9 cellular contexts compared by ENCODE assay signal in genomic region chr5:81849769-81850367, GRCh38.
DNase-seq lines count a peak whose midpoint lies in the region; ATAC-seq and TF ChIP-seq lines count a peak whose summit lies in the region.
"Had no signal": no experiment of that assay in that cellular context is flagged by ENCODE, and none has a peak within 500 bp of the region (broad histone marks: within the 10 kb centered on the region; RNA-seq: fewer than 3 reads in every experiment).

No MANE protein-coding gene starts in this region.

- no peak overlapping the region for H3K4me3 Mint-ChIP-seq in chondrocyte (ENCODE audit: unreplicated experiment)

- H3K79me2 ChIP-seq in neural cell (replicated peaks; ENCODE audit: insufficient read depth, low read length): no peaks in the 10 kb centered on the region

- H3K36me3 ChIP-seq in left ventricle myocardium inferior: no peaks in the 10 kb centered on the region
- no peaks in the 10 kb centered on the region for H3K36me3 ChIP-seq in neural cell (ENCODE audit: insufficient read depth, low read length)

- peaks cover 8% of the 10 kb centered on the region for H3F3A ChIP-seq in neural cell (ENCODE audit: insufficient read depth, low read length, poor library complexity, severe bottlenecking)

- H3K9ac ChIP-seq in neural cell (ENCODE audit: low read length): peak overlapping the region; percentile 50

- no peak overlapping the region for H3K4me2 ChIP-seq in neural cell (ENCODE audit: low read length)

- peaks cover 46% of the 10 kb centered on the region for H3K4me1 Mint-ChIP-seq in chondrocyte (ENCODE audit: low read depth)

- H3K27me3 ChIP-seq in left ventricle myocardium inferior (ENCODE audit: low read depth): no peaks in the 10 kb centered on the region
- no peaks in the 10 kb centered on the region for H3K27me3 ChIP-seq in neural cell (ENCODE audit: insufficient read depth, low read depth, low read length)

- H3K9me3 Mint-ChIP-seq in chondrocyte (ENCODE audit: low read depth): no peaks in the 10 kb centered on the region

- H3K9me3 ChIP-seq in left ventricle myocardium inferior (replicated peaks) (no peaks in the 10 kb centered on the region), neural cell (ENCODE audit: low read length) (no peaks in the 10 kb centered on the region)

- TF ChIP-seq CTCF in left ventricle myocardium inferior (IDR thresholded peaks at IDR 0.05; ENCODE audit: borderline replicate concordance) (no peak), chondrocyte (IDR thresholded peaks at IDR 0.05) (no peak), neural cell (IDR thresholded peaks at IDR 0.05; ENCODE audit: poor library complexity, severe bottlenecking) (no peak)

- ATAC-seq in left cardiac atrium (no peak), HG03025 (IDR thresholded peaks at IDR 0.05; ENCODE audit: low FRiP score, unreplicated experiment) (no peak)

- intact Hi-C loops in left ventricle myocardium inferior (cut with micrococcal nuclease): loop anchor here (5.0 to 10.0 kb wide), 3 partner anchors 63 to 343 kb away; partner anchors contain the start of gene ATG10
- intact Hi-C loops in left cardiac atrium (cut with DNase I): loop anchor here (2.0 to 10.0 kb wide), 4 partner anchors 61 to 425 kb away; partner anchors contain the start of genes ATG10 (in 1 of the 2) and SSBP2 (in 1 of the 2)

- TF ChIP-seq EP300 in neural cell (conservative IDR thresholded peaks at IDR 0.05; ENCODE audit: poor library complexity, severe bottlenecking): no peak

- H2AFZ ChIP-seq in neural cell (ENCODE audit: low read depth, low read length): no peak overlapping the region

- DNase-seq in left ventricle myocardium inferior (no peak), left cardiac atrium (no peak), chondrocyte (ENCODE audit: low spot score) (no peak), NCI-H1092 (lab: John Stamatoyannopoulos, UW) (no peak), NK-92 (lab: John Stamatoyannopoulos, UW; ENCODE audit: unreplicated experiment) (no peak), NCI-H510A treated with DMSO at 0.1 percent for 48 hours (lab: John Stamatoyannopoulos, UW) (no peak)
- DNase-seq: activated CD4-positive, CD25-positive, alpha-beta regulatory T cell treated with anti-CD3 and anti-CD28 coated beads, Interleukin-2, amount 50 U/mL, for 72 hours had no signal

- no peak for TF ChIP-seq RAD21 in neural cell (conservative IDR thresholded peaks at IDR 0.05)

- no peaks in the 10 kb centered on the region for H3K9me2 ChIP-seq in neural cell (ENCODE audit: insufficient read depth, low read length)

- no peaks in the 10 kb centered on the region for H3K27me3 Mint-ChIP-seq in chondrocyte (ENCODE audit: low read depth)

- peak overlapping the region; percentile 93 for H3K27ac Mint-ChIP-seq in chondrocyte (ENCODE audit: unreplicated experiment)

- no peak overlapping the region for H3K4me3 ChIP-seq in left ventricle myocardium inferior
- H3K4me3 ChIP-seq in neural cell (ENCODE audit: low read length): no peak overlapping the region

- no peaks in the 10 kb centered on the region for H3K36me3 Mint-ChIP-seq in chondrocyte (ENCODE audit: low read depth)

- H3K4me1 ChIP-seq in left ventricle myocardium inferior: peaks cover 65% of the 10 kb centered on the region

- H4K20me1 ChIP-seq in neural cell (ENCODE audit: insufficient read depth): no peaks in the 10 kb centered on the region

- H3K27ac ChIP-seq in left ventricle myocardium inferior (replicated peaks) (peak overlapping the region; percentile 99), neural cell (ENCODE audit: low read length) (peak overlapping the region; percentile 90)

TF ChIP-seq in neural cell, 6 proteins besides CTCF, POLR2A, EP300 and RAD21:
- no peak for TF ChIP-seq REST (IDR thresholded peaks at IDR 0.05; ENCODE audit: borderline replicate concordance)
- TF ChIP-seq POLR2AphosphoS5 (IDR thresholded peaks at IDR 0.05): no peak
- no peak for TF ChIP-seq TAF1 (IDR thresholded peaks at IDR 0.05; ENCODE audit: low read depth)
- no peak for TF ChIP-seq MXI1 (conservative IDR thresholded peaks at IDR 0.05; ENCODE audit: poor library complexity, severe bottlenecking)
- no peak for TF ChIP-seq EZH2 (IDR thresholded peaks at IDR 0.05; ENCODE audit: borderline replicate concordance, insufficient read depth, low read length, poor library complexity, severe bottlenecking)
